Comparison of ENCODE assay signal across 13 cellular contexts in the genomic region with DNA sequence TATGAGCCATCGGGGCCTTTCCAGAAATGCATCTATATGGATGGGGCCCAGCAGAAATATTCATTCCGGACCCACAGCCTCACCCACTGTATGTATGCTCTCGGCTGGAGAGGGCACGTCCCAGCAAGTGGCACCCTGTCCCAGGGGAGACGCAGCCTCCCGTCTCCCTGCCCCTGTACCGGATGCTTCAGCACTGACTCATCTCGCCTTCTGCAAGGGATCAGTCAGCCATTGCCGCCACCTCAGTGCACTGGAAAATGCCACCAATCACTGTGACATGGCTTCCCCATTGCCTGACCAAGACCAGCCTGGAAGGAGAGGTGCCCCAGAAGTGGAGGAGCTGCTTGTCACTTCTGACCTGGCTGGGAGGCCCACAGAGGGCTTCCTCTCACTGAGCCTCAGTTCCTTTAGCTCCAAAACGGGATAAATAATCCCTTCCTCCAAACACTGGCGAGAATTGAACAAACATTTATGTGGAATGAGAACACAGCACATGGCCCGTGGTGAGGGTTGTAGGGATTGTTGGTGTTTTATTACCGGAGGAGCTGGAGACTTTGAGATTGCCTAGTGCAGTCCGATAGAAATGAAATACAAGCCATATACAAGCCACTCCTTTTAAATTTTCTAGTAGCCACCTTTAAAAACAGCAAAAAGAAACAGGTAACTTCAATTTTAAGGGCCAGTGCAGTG. TPM values are rescaled to one million over a fixed set of nuclear protein-coding genes. Genes with fewer than 3 reads are reported as not detected.
A peak's percentile ranks its signal among the peaks of the same experiment; 100 is the strongest.
DNase-seq lines count a peak whose midpoint lies in the region; ATAC-seq and TF ChIP-seq lines count a peak whose summit lies in the region.
"Had no signal": no experiment of that assay in that cellular context is flagged by ENCODE, and none has a peak within 500 bp of the region (broad histone marks: within the 10 kb centered on the region; RNA-seq: fewer than 3 reads in every experiment).

No MANE protein-coding gene starts in this region.

- peak; percentile 13 for DNase-seq in DMS153 (lab: John Stamatoyannopoulos, UW)
- no peak for DNase-seq in DMS153 treated with DMSO at 0.1 percent for 48 hours (lab: John Stamatoyannopoulos, UW; ENCODE audit: unreplicated experiment)
- DNase-seq in SJCRH30 = peak; percentile 53 to 73
- peak; percentile 86 for DNase-seq in glomerular visceral epithelial cell (ENCODE audit: extremely low spot score)
- peak; percentile 55 for DNase-seq in spleen
- DNase-seq in activated CD8-positive, alpha-beta memory T cell treated with anti-CD3 and anti-CD28 coated beads, Interleukin-2, amount 50 U/mL, for 48 hours = no peak
- no peak for DNase-seq in putamen (ENCODE audit: low spot score)
- DNase-seq: NCI-H2107 had no signal

- H3K4me3 ChIP-seq in SJCRH30 (no peak overlapping the region), spleen (no peak overlapping the region)
- H3K4me3 ChIP-seq: dorsolateral prefrontal cortex had no signal

- H3K36me3 ChIP-seq in SJCRH30 (no peaks in the 10 kb centered on the region), spleen (no peaks in the 10 kb centered on the region)

- H3K27ac ChIP-seq in SJCRH30 (peak overlapping the region; percentile 30; the same call in 1 of the 2 replicates), spleen (no peak overlapping the region)
- H3K27ac ChIP-seq: 22Rv1, dorsolateral prefrontal cortex had no signal

- H3K27me3 ChIP-seq in SJCRH30 (no peaks in the 10 kb centered on the region), spleen (replicated peaks in 1 of 7) (peaks cover 0 to 9% (median 0%) of the 10 kb centered on the region in 7 donors)
- H3K27me3 ChIP-seq: dorsolateral prefrontal cortex had no signal

- H3K9me3 ChIP-seq in SJCRH30 (replicated peaks) (no peaks in the 10 kb centered on the region), spleen (no peaks in the 10 kb centered on the region)

- no peak for TF ChIP-seq POLR2A in spleen (IDR thresholded peaks at IDR 0.05)

- TF ChIP-seq CTCF in spleen (IDR thresholded peaks at IDR 0.05 in 8 of 11, conservative IDR thresholded peaks at IDR 0.05 in 3 of 11) = no peak

- intact Hi-C loops in spleen (cut with DNase I; ENCODE audit: low total_unique reads) = no loop called here

- H3K4me1 ChIP-seq in SJCRH30 (peaks cover 43% of the 10 kb centered on the region), spleen (no peaks in the 10 kb centered on the region)

- 71 to 92% (median 88%) methylated on average over 9 to 14 of the region's 14 CpGs for WGBS in spleen, 5 donors

- no peak for ATAC-seq in HG03108 (IDR thresholded peaks at IDR 0.05; ENCODE audit: unreplicated experiment)
- ATAC-seq: left lobe of liver had no signal

RNA-seq across cellular contexts. Expression of a gene that starts 43.9 kb away (rescaled TPM):
- total RNA-seq in SJCRH30 (2014; rRNA removed; shearing (Covaris generic)) = not detected in 2 replicates
- total RNA-seq in spleen = 10 to 100 TPM in 2 of 7 donors, 1 to 10 TPM in 4, under 1 TPM in 1; 0.95 to 13.6 (median 6.2) TPM
- polyA plus RNA-seq in spleen = 1 to 10 TPM in 2 of 3 donors, under 1 TPM in 1; 0.99 to 2.0 (median 1.7) TPM
- total RNA-seq: temporal lobe had no signal

RNA-seq across cellular contexts. Expression of a gene that starts 50.6 kb away (rescaled TPM):
- not detected in 2 replicates for total RNA-seq in SJCRH30 (2014; rRNA removed; shearing (Covaris generic))
- under 1 TPM in 2 of 7 donors, not detected in 5; 0.57 to 0.93 TPM for total RNA-seq in spleen
- under 1 TPM in 2 of 3 donors, not detected in 1; 0.13 to 0.18 TPM for polyA plus RNA-seq in spleen
- total RNA-seq: temporal lobe had no signal

Comparison
In these comparisons a context has a peak if more than half of its experiments do, and no peak if none do; other contexts are left out.
1. DNase-seq: peak in DMS153 (single experiment), SJCRH30 (2 of 2), glomerular visceral epithelial cell (single experiment) and spleen (single experiment); none in DMS153 treated with DMSO at 0.1 percent for 48 hours (single experiment), activated CD8-positive, alpha-beta memory T cell treated with anti-CD3 and anti-CD28 coated beads, Interleukin-2, amount 50 U/mL, for 48 hours (single experiment) and putamen (single experiment).